In the genomic region with DNA sequence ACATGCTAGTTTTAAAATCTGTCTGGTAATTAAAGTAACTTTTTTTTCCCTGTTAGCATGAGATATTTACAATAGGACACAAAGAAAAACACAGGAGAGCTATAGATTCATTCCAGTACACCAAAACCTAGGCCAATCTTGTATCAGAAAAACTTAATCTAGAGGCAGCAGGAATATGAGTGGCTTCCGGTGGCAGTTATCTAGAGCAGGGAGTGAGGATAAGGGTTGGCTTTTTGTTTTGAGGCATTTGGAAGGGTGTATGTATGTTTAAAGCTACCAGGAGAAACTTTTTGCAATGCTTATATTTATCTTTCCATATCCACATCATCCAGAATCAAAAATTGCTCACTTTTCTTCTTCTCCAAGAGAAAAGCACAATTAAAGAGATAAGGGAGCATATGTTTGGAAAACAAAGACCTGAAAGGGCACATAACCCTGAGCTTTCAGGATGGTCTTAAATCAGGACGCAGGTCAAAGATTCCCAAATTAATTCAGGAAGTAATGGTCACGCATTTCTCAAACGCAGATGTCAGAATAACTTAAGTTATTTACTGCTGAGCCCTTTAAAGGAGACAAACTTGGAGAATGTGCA, we compare ENCODE assay signal across 1 cellular context.
TF ChIP-seq lines count a peak whose summit lies in the region.

No MANE protein-coding gene starts in this region.

TF ChIP-seq in K562, 482 proteins besides CTCF, POLR2A, EP300 and RAD21 (continued from another document and continues in another):
- 0 out of 4 replicates have a peak, but pooled peaks of 1 of the 2 experiments have one; percentile 21 for TF ChIP-seq FOXK2 (conservative IDR thresholded peaks at IDR 0.05 in 1 of 2, IDR thresholded peaks at IDR 0.05 in 1 of 2; ENCODE audit: low read depth in 2 of 2)
- TF ChIP-seq PRDM10 (IDR thresholded peaks at IDR 0.05; ENCODE audit: partially characterized antibody) = peak; percentile 10
- peak; percentile 68 for TF ChIP-seq NFIC (IDR thresholded peaks at IDR 0.05)
- no peak for TF ChIP-seq RBM39 (optimal IDR thresholded peaks at IDR 0.05; ENCODE audit: low read depth, low read length)
- no peak for TF ChIP-seq SMAD1 (IDR thresholded peaks at IDR 0.05; ENCODE audit: low read depth, low read length, partially characterized antibody)
- no peak for TF ChIP-seq PHF21A (IDR thresholded peaks at IDR 0.05; ENCODE audit: borderline replicate concordance, low read depth)
- TF ChIP-seq E2F5 (CRISPR knock-in tag; IDR thresholded peaks at IDR 0.05) = no peak
- TF ChIP-seq, protein P1, sequence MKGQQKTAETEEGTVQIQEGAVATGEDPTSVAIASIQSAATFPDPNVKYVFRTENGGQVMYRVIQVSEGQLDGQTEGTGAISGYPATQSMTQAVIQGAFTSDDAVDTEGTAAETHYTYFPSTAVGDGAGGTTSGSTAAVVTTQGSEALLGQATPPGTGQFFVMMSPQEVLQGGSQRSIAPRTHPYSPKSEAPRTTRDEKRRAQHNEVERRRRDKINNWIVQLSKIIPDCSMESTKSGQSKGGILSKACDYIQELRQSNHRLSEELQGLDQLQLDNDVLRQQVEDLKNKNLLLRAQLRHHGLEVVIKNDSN (CRISPR knock-in tag; IDR thresholded peaks at IDR 0.05) = no peak
- no peak for TF ChIP-seq XRCC4 (IDR thresholded peaks at IDR 0.05; ENCODE audit: extremely low read depth, insufficient read depth, insufficient read length)
- TF ChIP-seq PHB (CRISPR knock-in tag; IDR thresholded peaks at IDR 0.05) = no peak
- TF ChIP-seq RBM34 (IDR thresholded peaks at IDR 0.05; ENCODE audit: borderline replicate concordance, insufficient read depth, low read length) = no peak
- TF ChIP-seq POLR2AphosphoS5 (IDR thresholded peaks at IDR 0.05; ENCODE audit: control insufficient read depth, insufficient read depth, low read depth, low read length) = peak; percentile 79
- peak; percentile 58; the same call in 1 of the 2 replicates for TF ChIP-seq NCOA1 (IDR thresholded peaks at IDR 0.05; ENCODE audit: low read depth)
- TF ChIP-seq POLR2H (tag; IDR thresholded peaks at IDR 0.05; ENCODE audit: low read depth) = peak; percentile 64
- TF ChIP-seq MAFG (tag; conservative IDR thresholded peaks at IDR 0.05) = no peak
- no peak for TF ChIP-seq HNRNPLL (IDR thresholded peaks at IDR 0.05; ENCODE audit: low read depth, low read length, poor library complexity, severe bottlenecking)
- peak; percentile 75 for TF ChIP-seq ZEB2 (IDR thresholded peaks at IDR 0.05)
- peak in 1 of 2 experiments; percentile 35; a peak in 2 of 4 replicates for TF ChIP-seq MNT (conservative IDR thresholded peaks at IDR 0.05)
- TF ChIP-seq PRMT5 (CRISPR knock-in tag; IDR thresholded peaks at IDR 0.05) = no peak
- TF ChIP-seq CAMTA2 (CRISPR knock-in tag; conservative IDR thresholded peaks at IDR 0.05) = no peak
- TF ChIP-seq ARHGAP35 (IDR thresholded peaks at IDR 0.05; ENCODE audit: partially characterized antibody) = no peak
- TF ChIP-seq ZNF212 (CRISPR knock-in tag; IDR thresholded peaks at IDR 0.05) = no peak
- TF ChIP-seq DIDO1 (tag; IDR thresholded peaks at IDR 0.05; ENCODE audit: low read depth) = no peak
- no peak for TF ChIP-seq DMBX1 (CRISPR knock-in tag; IDR thresholded peaks at IDR 0.05; ENCODE audit: borderline replicate concordance)
- TF ChIP-seq MYBL2 (IDR thresholded peaks at IDR 0.05; ENCODE audit: low read depth) = no peak
- TF ChIP-seq MYBL2 (CRISPR knock-in tag; IDR thresholded peaks at IDR 0.05; ENCODE audit: borderline replicate concordance) = no peak
- TF ChIP-seq TEAD1 (CRISPR knock-in tag; IDR thresholded peaks at IDR 0.05) = 0 out of 4 replicates have a peak, but pooled peaks of 1 of the 2 experiments have one; percentile 21
- TF ChIP-seq, protein P2, sequence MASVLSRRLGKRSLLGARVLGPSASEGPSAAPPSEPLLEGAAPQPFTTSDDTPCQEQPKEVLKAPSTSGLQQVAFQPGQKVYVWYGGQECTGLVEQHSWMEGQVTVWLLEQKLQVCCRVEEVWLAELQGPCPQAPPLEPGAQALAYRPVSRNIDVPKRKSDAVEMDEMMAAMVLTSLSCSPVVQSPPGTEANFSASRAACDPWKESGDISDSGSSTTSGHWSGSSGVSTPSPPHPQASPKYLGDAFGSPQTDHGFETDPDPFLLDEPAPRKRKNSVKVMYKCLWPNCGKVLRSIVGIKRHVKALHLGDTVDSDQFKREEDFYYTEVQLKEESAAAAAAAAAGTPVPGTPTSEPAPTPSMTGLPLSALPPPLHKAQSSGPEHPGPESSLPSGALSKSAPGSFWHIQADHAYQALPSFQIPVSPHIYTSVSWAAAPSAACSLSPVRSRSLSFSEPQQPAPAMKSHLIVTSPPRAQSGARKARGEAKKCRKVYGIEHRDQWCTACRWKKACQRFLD (CRISPR knock-in tag; IDR thresholded peaks at IDR 0.05) = peak; percentile 29; the same call in 1 of the 2 replicates
- TF ChIP-seq ATF7 (IDR thresholded peaks at IDR 0.05) = peak; percentile 50; the same call in 1 of the 2 replicates
- TF ChIP-seq, protein P3, sequence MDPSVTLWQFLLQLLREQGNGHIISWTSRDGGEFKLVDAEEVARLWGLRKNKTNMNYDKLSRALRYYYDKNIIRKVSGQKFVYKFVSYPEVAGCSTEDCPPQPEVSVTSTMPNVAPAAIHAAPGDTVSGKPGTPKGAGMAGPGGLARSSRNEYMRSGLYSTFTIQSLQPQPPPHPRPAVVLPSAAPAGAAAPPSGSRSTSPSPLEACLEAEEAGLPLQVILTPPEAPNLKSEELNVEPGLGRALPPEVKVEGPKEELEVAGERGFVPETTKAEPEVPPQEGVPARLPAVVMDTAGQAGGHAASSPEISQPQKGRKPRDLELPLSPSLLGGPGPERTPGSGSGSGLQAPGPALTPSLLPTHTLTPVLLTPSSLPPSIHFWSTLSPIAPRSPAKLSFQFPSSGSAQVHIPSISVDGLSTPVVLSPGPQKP (CRISPR knock-in tag; IDR thresholded peaks at IDR 0.05) = no peak
- no peak for TF ChIP-seq PPARD (CRISPR knock-in tag; IDR thresholded peaks at IDR 0.05)
- no peak for TF ChIP-seq ZNF12 (CRISPR knock-in tag; IDR thresholded peaks at IDR 0.05)
- no peak for TF ChIP-seq KHSRP (IDR thresholded peaks at IDR 0.05)
- TF ChIP-seq NFE2L1 (tag; IDR thresholded peaks at IDR 0.05; ENCODE audit: borderline replicate concordance, low read depth) = no peak
- TF ChIP-seq, protein P4, sequence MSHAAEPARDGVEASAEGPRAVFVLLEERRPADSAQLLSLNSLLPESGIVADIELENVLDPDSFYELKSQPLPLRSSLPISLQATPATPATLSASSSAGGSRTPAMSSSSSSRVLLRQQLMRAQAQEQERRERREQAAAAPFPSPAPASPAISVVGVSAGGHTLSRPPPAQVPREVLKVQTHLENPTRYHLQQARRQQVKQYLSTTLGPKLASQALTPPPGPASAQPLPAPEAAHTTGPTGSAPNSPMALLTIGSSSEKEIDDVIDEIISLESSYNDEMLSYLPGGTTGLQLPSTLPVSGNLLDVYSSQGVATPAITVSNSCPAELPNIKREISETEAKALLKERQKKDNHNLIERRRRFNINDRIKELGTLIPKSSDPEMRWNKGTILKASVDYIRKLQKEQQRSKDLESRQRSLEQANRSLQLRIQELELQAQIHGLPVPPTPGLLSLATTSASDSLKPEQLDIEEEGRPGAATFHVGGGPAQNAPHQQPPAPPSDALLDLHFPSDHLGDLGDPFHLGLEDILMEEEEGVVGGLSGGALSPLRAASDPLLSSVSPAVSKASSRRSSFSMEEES (CRISPR knock-in tag; IDR thresholded peaks at IDR 0.05) = no peak
- TF ChIP-seq KAT2B (IDR thresholded peaks at IDR 0.05; ENCODE audit: low read depth, low read length) = no peak
- TF ChIP-seq NELFE (IDR thresholded peaks at IDR 0.05; ENCODE audit: insufficient read depth, insufficient read length) = no peak
- TF ChIP-seq ZSCAN29 (IDR thresholded peaks at IDR 0.05) = no peak
- no peak for TF ChIP-seq ZFP91 (CRISPR knock-in tag; IDR thresholded peaks at IDR 0.05)
- no peak for TF ChIP-seq CHD2 (IDR thresholded peaks at IDR 0.05; ENCODE audit: low read depth, low read length)
- no peak for TF ChIP-seq ZNF134 (CRISPR knock-in tag; conservative IDR thresholded peaks at IDR 0.05)
- TF ChIP-seq ZNF561 (CRISPR knock-in tag; conservative IDR thresholded peaks at IDR 0.05) = no peak
- TF ChIP-seq, protein P5, sequence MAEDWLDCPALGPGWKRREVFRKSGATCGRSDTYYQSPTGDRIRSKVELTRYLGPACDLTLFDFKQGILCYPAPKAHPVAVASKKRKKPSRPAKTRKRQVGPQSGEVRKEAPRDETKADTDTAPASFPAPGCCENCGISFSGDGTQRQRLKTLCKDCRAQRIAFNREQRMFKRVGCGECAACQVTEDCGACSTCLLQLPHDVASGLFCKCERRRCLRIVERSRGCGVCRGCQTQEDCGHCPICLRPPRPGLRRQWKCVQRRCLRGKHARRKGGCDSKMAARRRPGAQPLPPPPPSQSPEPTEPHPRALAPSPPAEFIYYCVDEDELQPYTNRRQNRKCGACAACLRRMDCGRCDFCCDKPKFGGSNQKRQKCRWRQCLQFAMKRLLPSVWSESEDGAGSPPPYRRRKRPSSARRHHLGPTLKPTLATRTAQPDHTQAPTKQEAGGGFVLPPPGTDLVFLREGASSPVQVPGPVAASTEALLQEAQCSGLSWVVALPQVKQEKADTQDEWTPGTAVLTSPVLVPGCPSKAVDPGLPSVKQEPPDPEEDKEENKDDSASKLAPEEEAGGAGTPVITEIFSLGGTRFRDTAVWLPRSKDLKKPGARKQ (CRISPR knock-in tag; IDR thresholded peaks at IDR 0.05) = no peak
- peak; percentile 91 for TF ChIP-seq RNF2 (IDR thresholded peaks at IDR 0.05)
- peak; percentile 94 for TF ChIP-seq SMARCA4 (IDR thresholded peaks at IDR 0.05)
- no peak for TF ChIP-seq SIN3B (IDR thresholded peaks at IDR 0.05; ENCODE audit: low read depth)
- no peak for TF ChIP-seq ZNF280A (IDR thresholded peaks at IDR 0.05; ENCODE audit: low read depth, partially characterized antibody)
- TF ChIP-seq TCF3 (CRISPR knock-in tag; IDR thresholded peaks at IDR 0.05) = peak; percentile 89
- TF ChIP-seq ETS2 (tag; IDR thresholded peaks at IDR 0.05; ENCODE audit: borderline replicate concordance, poor library complexity, severe bottlenecking) = no peak
- no peak for TF ChIP-seq ELF4 (CRISPR knock-in tag; IDR thresholded peaks at IDR 0.05)
